ENCODE assay signal across 27 cellular contexts in the genomic region with DNA sequence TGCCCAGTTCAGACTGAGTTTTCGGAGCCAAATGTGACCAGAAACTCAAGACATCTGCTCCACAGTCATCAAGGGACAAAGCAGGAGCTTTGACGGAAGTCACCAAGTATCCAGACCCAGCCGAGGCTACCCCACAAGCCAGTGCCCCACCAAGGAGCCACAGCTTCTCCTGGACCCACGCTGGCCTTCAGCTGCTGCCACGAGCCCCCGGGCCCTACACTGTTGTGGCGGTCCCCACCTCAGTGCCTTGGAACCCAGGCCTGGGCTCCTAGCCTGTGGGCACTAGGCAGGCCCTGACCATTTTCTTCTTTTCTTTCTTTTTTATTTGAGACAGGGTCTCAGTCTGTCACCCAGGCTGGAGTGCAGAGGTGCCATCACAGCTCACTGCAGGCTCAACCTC.
"Had no signal": no experiment of that assay in that cellular context is flagged by ENCODE, and none has a peak within 500 bp of the region (broad histone marks: within the 10 kb centered on the region; RNA-seq: fewer than 3 reads in every experiment).

No MANE protein-coding gene starts in this region.

- H3K36me3 ChIP-seq: colonic mucosa, thyroid gland, upper lobe of left lung had no signal

- H3K4me3 Mint-ChIP-seq: activated naive CD4-positive, alpha-beta T cell treated with anti-CD3 and anti-CD28 coated beads, Interleukin-2, amount 50 U/mL, for 24 hours; natural killer cell treated with Interleukin-12 subunit alpha and Interleukin-12 subunit beta and Interleukin-15 and Interleukin-18, amount 100 ng/mL, for 72 hours; stimulated activated memory B cell treated with anti-CD40 and anti-IgM and Interleukin-4, amounts not matched to agents 10 μg/mL and 1 μg/mL and 100 μg/mL, for 72 hours; stimulated activated naive CD8-positive, alpha-beta T cell treated with anti-CD3 and anti-CD28 coated beads, Interleukin-15, amount 100 ng/mL, for 72 hours had no signal

- H3K27ac ChIP-seq: body of pancreas, colonic mucosa, dorsolateral prefrontal cortex, thyroid gland, upper lobe of left lung, VCaP had no signal

- FAIRE-seq: frontal cortex, keratinocyte, TTC549 had no signal

- H3K4me3 ChIP-seq: body of pancreas, colonic mucosa, dorsolateral prefrontal cortex, mucosa of descending colon, smooth muscle cell, thyroid gland, upper lobe of left lung had no signal

- ATAC-seq: body of pancreas; mucosa of descending colon; natural killer cell treated with Interleukin-12 subunit alpha and Interleukin-12 subunit beta and Interleukin-15 and Interleukin-18, amount 100 ng/mL, for 72 hours; stimulated activated memory B cell treated with anti-CD40 and anti-IgM and Interleukin-4, amounts not matched to agents 10 μg/mL and 1 μg/mL and 100 μg/mL, for 72 hours; stimulated activated naive CD8-positive, alpha-beta T cell treated with anti-CD3 and anti-CD28 coated beads, Interleukin-15, amount 100 ng/mL, for 72 hours had no signal

- H3K4me1 Mint-ChIP-seq: activated naive CD4-positive, alpha-beta T cell treated with anti-CD3 and anti-CD28 coated beads, Interleukin-2, amount 50 U/mL, for 24 hours; stimulated activated memory B cell treated with anti-CD40 and anti-IgM and Interleukin-4, amounts not matched to agents 10 μg/mL and 1 μg/mL and 100 μg/mL, for 72 hours; stimulated activated naive CD8-positive, alpha-beta T cell treated with anti-CD3 and anti-CD28 coated beads, Interleukin-15, amount 100 ng/mL, for 72 hours had no signal

- H3K9me3 ChIP-seq: colonic mucosa, thyroid gland had no signal

- H3K27me3 ChIP-seq: colonic mucosa, thyroid gland had no signal

- DNase-seq: activated CD4-positive, alpha-beta T cell treated with anti-CD3 and anti-CD28 coated beads for 4 hours; activated CD4-positive, alpha-beta T cell treated with anti-CD3 and anti-CD28 coated beads, Interleukin-2, amount 50 U/mL, for 4 hours; activated CD8-positive, alpha-beta memory T cell treated with anti-CD3 and anti-CD28 coated beads for 24 hours; activated gamma-delta T cell; body of pancreas; cerebellar nuclear complex; colonic mucosa; effector memory CD4-positive, alpha-beta T cell; stimulated activated CD4-positive, alpha-beta T cell treated with anti-CD3 and anti-CD28 coated beads, Interleukin-1b, Interleukin-23, amount 100 ng/mL, for 48 hours; stimulated activated CD4-positive, alpha-beta T cell treated with anti-CD3 and anti-CD28 coated beads, Interleukin-4, amount 100 ng/mL, for 4 hours; stimulated activated CD8-positive, alpha-beta memory T cell treated with anti-CD3 and anti-CD28 coated beads, Interleukin-4, amount 100 ng/mL, for 48 hours; stimulated activated naive CD8-positive, alpha-beta T cell treated with anti-CD3 and anti-CD28 coated beads, Interleukin-15, amount 100 ng/mL, for 72 hours; substantia nigra; T-helper 9 cell; thyroid gland had no signal

- H3K27ac Mint-ChIP-seq: activated naive CD4-positive, alpha-beta T cell treated with anti-CD3 and anti-CD28 coated beads, Interleukin-2, amount 50 U/mL, for 24 hours; natural killer cell treated with Interleukin-12 subunit alpha and Interleukin-12 subunit beta and Interleukin-15 and Interleukin-18, amount 100 ng/mL, for 72 hours; progenitor cell of endocrine pancreas; stimulated activated memory B cell treated with anti-CD40 and anti-IgM and Interleukin-4, amounts not matched to agents 10 μg/mL and 1 μg/mL and 100 μg/mL, for 72 hours had no signal

- H3K4me1 ChIP-seq: body of pancreas, colonic mucosa, thyroid gland, upper lobe of left lung had no signal
